In genomic region chr5:175025046-175025445, GRCh38 we compare ENCODE assay signal across 1 cellular context.
TF ChIP-seq lines count a peak whose summit lies in the region.

No MANE protein-coding gene starts in this region.

TF ChIP-seq in A549, 52 proteins besides CTCF, POLR2A, EP300 and RAD21 (continued from another document):
- TF ChIP-seq HMGXB4 (CRISPR knock-in tag; IDR thresholded peaks at IDR 0.05; ENCODE audit: borderline replicate concordance) (no peak), HOXB13 (CRISPR knock-in tag; IDR thresholded peaks at IDR 0.05; ENCODE audit: low read depth) (no peak), ZNF302 (CRISPR knock-in tag; IDR thresholded peaks at IDR 0.05) (no peak), EHMT2 (IDR thresholded peaks at IDR 0.05; ENCODE audit: low read depth) (no peak), NR3C1 (IDR thresholded peaks at IDR 0.05) (no peak), CBX8 (IDR thresholded peaks at IDR 0.05) (no peak)
